Comparison of ENCODE assay signal across 1 cellular context in genomic region chr16:85381738-85382592, GRCh38.
TF ChIP-seq lines count a peak whose summit lies in the region.

No MANE protein-coding gene starts in this region.

TF ChIP-seq in K562, 482 proteins besides CTCF, POLR2A, EP300 and RAD21 (continued from another document and continues in another):
- TF ChIP-seq NR4A1 (CRISPR knock-in tag; IDR thresholded peaks at IDR 0.05): no peak
- peak; percentile 92 for TF ChIP-seq NR4A1 (tag; IDR thresholded peaks at IDR 0.05)
- TF ChIP-seq HLTF (IDR thresholded peaks at IDR 0.05): peak; percentile 95
- TF ChIP-seq ZBTB1 (CRISPR knock-in tag; IDR thresholded peaks at IDR 0.05; ENCODE audit: borderline replicate concordance, low read depth): peak; percentile 96
- TF ChIP-seq, protein P1, sequence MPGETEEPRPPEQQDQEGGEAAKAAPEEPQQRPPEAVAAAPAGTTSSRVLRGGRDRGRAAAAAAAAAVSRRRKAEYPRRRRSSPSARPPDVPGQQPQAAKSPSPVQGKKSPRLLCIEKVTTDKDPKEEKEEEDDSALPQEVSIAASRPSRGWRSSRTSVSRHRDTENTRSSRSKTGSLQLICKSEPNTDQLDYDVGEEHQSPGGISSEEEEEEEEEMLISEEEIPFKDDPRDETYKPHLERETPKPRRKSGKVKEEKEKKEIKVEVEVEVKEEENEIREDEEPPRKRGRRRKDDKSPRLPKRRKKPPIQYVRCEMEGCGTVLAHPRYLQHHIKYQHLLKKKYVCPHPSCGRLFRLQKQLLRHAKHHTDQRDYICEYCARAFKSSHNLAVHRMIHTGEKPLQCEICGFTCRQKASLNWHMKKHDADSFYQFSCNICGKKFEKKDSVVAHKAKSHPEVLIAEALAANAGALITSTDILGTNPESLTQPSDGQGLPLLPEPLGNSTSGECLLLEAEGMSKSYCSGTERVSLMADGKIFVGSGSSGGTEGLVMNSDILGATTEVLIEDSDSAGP (CRISPR knock-in tag; IDR thresholded peaks at IDR 0.05): no peak
- no peak for TF ChIP-seq ZNF436 (CRISPR knock-in tag; IDR thresholded peaks at IDR 0.05)
- TF ChIP-seq, protein P2, sequence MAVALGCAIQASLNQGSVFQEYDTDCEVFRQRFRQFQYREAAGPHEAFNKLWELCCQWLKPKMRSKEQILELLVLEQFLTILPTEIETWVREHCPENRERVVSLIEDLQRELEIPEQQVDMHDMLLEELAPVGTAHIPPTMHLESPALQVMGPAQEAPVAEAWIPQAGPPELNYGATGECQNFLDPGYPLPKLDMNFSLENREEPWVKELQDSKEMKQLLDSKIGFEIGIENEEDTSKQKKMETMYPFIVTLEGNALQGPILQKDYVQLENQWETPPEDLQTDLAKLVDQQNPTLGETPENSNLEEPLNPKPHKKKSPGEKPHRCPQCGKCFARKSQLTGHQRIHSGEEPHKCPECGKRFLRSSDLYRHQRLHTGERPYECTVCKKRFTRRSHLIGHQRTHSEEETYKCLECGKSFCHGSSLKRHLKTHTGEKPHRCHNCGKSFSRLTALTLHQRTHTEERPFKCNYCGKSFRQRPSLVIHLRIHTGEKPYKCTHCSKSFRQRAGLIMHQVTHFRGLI (CRISPR knock-in tag; IDR thresholded peaks at IDR 0.05): no peak
- peak; percentile 86 for TF ChIP-seq RBM22 (IDR thresholded peaks at IDR 0.05; ENCODE audit: low read depth, low read length, poor library complexity, severe bottlenecking)
- no peak for TF ChIP-seq ZNF217 (CRISPR knock-in tag; IDR thresholded peaks at IDR 0.05)
- TF ChIP-seq TCF7 (IDR thresholded peaks at IDR 0.05; ENCODE audit: borderline replicate concordance): peak; percentile 85; the same call in 1 of the 2 replicates
- no peak for TF ChIP-seq SMARCB1 (IDR thresholded peaks at IDR 0.05; ENCODE audit: insufficient read length, low read depth)
- TF ChIP-seq CHD7 (IDR thresholded peaks at IDR 0.05; ENCODE audit: low read depth, low read length): no peak
- TF ChIP-seq CEBPZ (IDR thresholded peaks at IDR 0.05; ENCODE audit: borderline replicate concordance, low read depth, low read length): no peak
- no peak for TF ChIP-seq POLR2H (tag; IDR thresholded peaks at IDR 0.05; ENCODE audit: low read depth)
- TF ChIP-seq ZNF444 (CRISPR knock-in tag; IDR thresholded peaks at IDR 0.05): no peak
- no peak for TF ChIP-seq MED1 (CRISPR knock-in tag; IDR thresholded peaks at IDR 0.05; ENCODE audit: borderline replicate concordance)
- peak; percentile 98 for TF ChIP-seq TRIM24 (IDR thresholded peaks at IDR 0.05)
- peak; percentile 79 for TF ChIP-seq RAD51 (IDR thresholded peaks at IDR 0.05; ENCODE audit: borderline replicate concordance, low read depth)
- TF ChIP-seq KAT8 (IDR thresholded peaks at IDR 0.05; ENCODE audit: low read depth): no peak
- peak; percentile 100 for TF ChIP-seq CBFA2T3 (IDR thresholded peaks at IDR 0.05)
- TF ChIP-seq COPS2 (conservative IDR thresholded peaks at IDR 0.05): no peak
- peak; percentile 97 for TF ChIP-seq ZKSCAN1 (IDR thresholded peaks at IDR 0.05; ENCODE audit: low read depth, low read length)
- no peak for TF ChIP-seq ASH1L (IDR thresholded peaks at IDR 0.05; ENCODE audit: borderline replicate concordance, low read depth, partially characterized antibody)
- TF ChIP-seq CHCHD3 (CRISPR knock-in tag; IDR thresholded peaks at IDR 0.05): no peak
- 0 out of 2 replicates have a peak, but pooled peaks have one; percentile 8 for TF ChIP-seq CBX5 (IDR thresholded peaks at IDR 0.05; ENCODE audit: borderline replicate concordance, low read depth)
- TF ChIP-seq, protein P3, sequence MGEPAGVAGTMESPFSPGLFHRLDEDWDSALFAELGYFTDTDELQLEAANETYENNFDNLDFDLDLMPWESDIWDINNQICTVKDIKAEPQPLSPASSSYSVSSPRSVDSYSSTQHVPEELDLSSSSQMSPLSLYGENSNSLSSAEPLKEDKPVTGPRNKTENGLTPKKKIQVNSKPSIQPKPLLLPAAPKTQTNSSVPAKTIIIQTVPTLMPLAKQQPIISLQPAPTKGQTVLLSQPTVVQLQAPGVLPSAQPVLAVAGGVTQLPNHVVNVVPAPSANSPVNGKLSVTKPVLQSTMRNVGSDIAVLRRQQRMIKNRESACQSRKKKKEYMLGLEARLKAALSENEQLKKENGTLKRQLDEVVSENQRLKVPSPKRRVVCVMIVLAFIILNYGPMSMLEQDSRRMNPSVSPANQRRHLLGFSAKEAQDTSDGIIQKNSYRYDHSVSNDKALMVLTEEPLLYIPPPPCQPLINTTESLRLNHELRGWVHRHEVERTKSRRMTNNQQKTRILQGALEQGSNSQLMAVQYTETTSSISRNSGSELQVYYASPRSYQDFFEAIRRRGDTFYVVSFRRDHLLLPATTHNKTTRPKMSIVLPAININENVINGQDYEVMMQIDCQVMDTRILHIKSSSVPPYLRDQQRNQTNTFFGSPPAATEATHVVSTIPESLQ (CRISPR knock-in tag; IDR thresholded peaks at IDR 0.05): peak; percentile 55; the same call in 1 of the 2 replicates
- no peak for TF ChIP-seq ZNF518B (CRISPR knock-in tag; IDR thresholded peaks at IDR 0.05)
- TF ChIP-seq ZNF274 (IDR thresholded peaks at IDR 0.05; ENCODE audit: borderline replicate concordance, low read depth, low read length): peak; percentile 73; the same call in 1 of the 2 replicates
